Comparison of ENCODE assay signal across 23 cellular contexts in genomic region chr15:74262635-74263034, GRCh38. TPM values are rescaled to one million over a fixed set of nuclear protein-coding genes. Genes with fewer than 3 reads are reported as not detected.
DNase-seq lines count a peak whose midpoint lies in the region; TF ChIP-seq lines count a peak whose summit lies in the region.
"Had no signal": no experiment of that assay in that cellular context is flagged by ENCODE, and none has a peak within 500 bp of the region (broad histone marks: within the 10 kb centered on the region; RNA-seq: fewer than 3 reads in every experiment).

No MANE protein-coding gene starts in this region.

- no peak overlapping the region for H3K4me2 ChIP-seq in neural cell (ENCODE audit: low read length)

- TF ChIP-seq RAD21 in neural cell (conservative IDR thresholded peaks at IDR 0.05), result no peak

- no peaks in the 10 kb centered on the region for H3K36me3 Mint-ChIP-seq in brain
- H3K36me3 Mint-ChIP-seq: CD8-positive, alpha-beta T cell had no signal

- TF ChIP-seq CTCF in brain (conservative IDR thresholded peaks at IDR 0.05) (no peak), neural cell (IDR thresholded peaks at IDR 0.05; ENCODE audit: poor library complexity, severe bottlenecking) (no peak), GM10266 (IDR thresholded peaks at IDR 0.05; ENCODE audit: control insufficient read depth, insufficient read depth, low read depth, missing control alignments) (no peak), left ventricle myocardium inferior (IDR thresholded peaks at IDR 0.05; ENCODE audit: borderline replicate concordance) (no peak)

- no peaks in the 10 kb centered on the region for H3K9me3 ChIP-seq in neural cell (ENCODE audit: low read length)
- H3K9me3 ChIP-seq in left ventricle myocardium inferior (replicated peaks), result no peaks in the 10 kb centered on the region
- H3K9me3 ChIP-seq: MG63 had no signal

- H3F3A ChIP-seq in neural cell (ENCODE audit: insufficient read depth, low read length, poor library complexity, severe bottlenecking), result peaks cover 4% of the 10 kb centered on the region

- no peaks in the 10 kb centered on the region for H3K79me2 ChIP-seq in neural cell (replicated peaks; ENCODE audit: insufficient read depth, low read length)

- H3K36me3 ChIP-seq in neural cell (ENCODE audit: insufficient read depth, low read length), result no peaks in the 10 kb centered on the region
- H3K36me3 ChIP-seq in left ventricle myocardium inferior, result no peaks in the 10 kb centered on the region
- H3K36me3 ChIP-seq: MG63 had no signal

- no peaks in the 10 kb centered on the region for H4K20me1 ChIP-seq in neural cell (ENCODE audit: insufficient read depth)

- DNase-seq in NCI-H1417 (lab: John Stamatoyannopoulos, UW), result peak in 2 of 3 experiments; percentile 60 to 93
- no peak for DNase-seq in NCI-H1417 treated with DMSO at 0.1 percent for 48 hours (lab: John Stamatoyannopoulos, UW)
- DNase-seq in NCI-H187 (lab: John Stamatoyannopoulos, UW), result peak; percentile 46 to 82
- no peak for DNase-seq in GM10266 (ENCODE audit: extremely low spot score)
- DNase-seq in left ventricle myocardium inferior, result no peak
- DNase-seq: 8988T; C1 segment of cervical spinal cord; CD8-positive, alpha-beta T cell; HFFc6; MG63; NCI-H2171; NCI-H446 treated with DMSO at 0.1 percent for 48 hours; NCI-H526 treated with DMSO at 0.1 percent for 48 hours; SHP77 treated with DMSO at 0.1 percent for 48 hours had no signal

- intact Hi-C loops in left ventricle myocardium inferior (cut with micrococcal nuclease), result no loop called here

- peak overlapping the region; percentile 91 to 98 (median 96) for H3K27ac Mint-ChIP-seq in brain
- H3K27ac Mint-ChIP-seq: CD8-positive, alpha-beta T cell; HFFc6 had no signal

- peaks cover 79% of the 10 kb centered on the region for H3K4me1 Mint-ChIP-seq in brain

- peak overlapping the region; percentile 76 for H3K9ac ChIP-seq in neural cell (ENCODE audit: low read length)

- H3K27ac ChIP-seq in neural cell (ENCODE audit: low read length), result peak overlapping the region; percentile 99
- H3K27ac ChIP-seq in left ventricle myocardium inferior (replicated peaks), result no peak overlapping the region
- H3K27ac ChIP-seq: HL-60, RWPE1, SK-N-MC had no signal

- TF ChIP-seq EP300 in neural cell (conservative IDR thresholded peaks at IDR 0.05; ENCODE audit: poor library complexity, severe bottlenecking), result no peak

- no peak overlapping the region for H3K4me3 Mint-ChIP-seq in brain
- H3K4me3 Mint-ChIP-seq: CD8-positive, alpha-beta T cell; HFFc6 had no signal

- no peaks in the 10 kb centered on the region for H3K9me2 ChIP-seq in neural cell (ENCODE audit: insufficient read depth, low read length)

- peak overlapping the region; percentile 49 for H3K4me3 ChIP-seq in neural cell (ENCODE audit: low read length)
- H3K4me3 ChIP-seq in left ventricle myocardium inferior, result no peak overlapping the region
- H3K4me3 ChIP-seq: K562, MG63, SK-N-MC had no signal

- H3K9me3 Mint-ChIP-seq in brain, result peaks cover 0 to 5% (median 0%) of the 10 kb centered on the region in 5 experiments
- H3K9me3 Mint-ChIP-seq: CD8-positive, alpha-beta T cell; HFFc6 had no signal

- H3K27me3 ChIP-seq in neural cell (ENCODE audit: insufficient read depth, low read depth, low read length), result no peaks in the 10 kb centered on the region
- peaks cover 92% of the 10 kb centered on the region for H3K27me3 ChIP-seq in left ventricle myocardium inferior (ENCODE audit: low read depth)

- peaks cover 7% of the 10 kb centered on the region for H3K4me1 ChIP-seq in left ventricle myocardium inferior

- peaks cover 9% of the 10 kb centered on the region for H3K27me3 Mint-ChIP-seq in brain

- H2AFZ ChIP-seq in neural cell (ENCODE audit: low read depth, low read length), result no peak overlapping the region

TF ChIP-seq in neural cell, 6 proteins besides CTCF, POLR2A, EP300 and RAD21:
- TF ChIP-seq EZH2 (IDR thresholded peaks at IDR 0.05; ENCODE audit: borderline replicate concordance, insufficient read depth, low read length, poor library complexity, severe bottlenecking) (no peak), REST (IDR thresholded peaks at IDR 0.05; ENCODE audit: borderline replicate concordance) (no peak), SMC3 (conservative IDR thresholded peaks at IDR 0.05; ENCODE audit: poor library complexity) (no peak), MXI1 (conservative IDR thresholded peaks at IDR 0.05; ENCODE audit: poor library complexity, severe bottlenecking) (no peak), TAF1 (IDR thresholded peaks at IDR 0.05; ENCODE audit: low read depth) (no peak), POLR2AphosphoS5 (IDR thresholded peaks at IDR 0.05) (no peak)
TF ChIP-seq in neural cell: peak in this region for 0.

RNA-seq across cellular contexts. Expression of gene CCDC33, which starts 26.5 kb away (rescaled TPM):
- polyA plus RNA-seq in brain (ENCODE audit: insufficient read depth, low read depth, low replicate concordance) (0.46 TPM), neural cell (1.4 TPM in 2 replicates)
- polyA minus RNA-seq in neural cell, result 0.73 and 1.3 TPM in 2 replicates
- total RNA-seq in left ventricle myocardium inferior, result 0.11 TPM
- total RNA-seq: CD8-positive, alpha-beta T cell; HepG2; LHCN-M2; T-helper 2 cell treated with Interferon-gamma antibody and Interleukin-4, amounts not matched to agents 100 ng/mL and 5 ng/mL, for 36 hours had no signal

Comparison
In these comparisons a context has a peak if more than half of its experiments do, and no peak if none do; other contexts are left out.
1. DNase-seq: peak in NCI-H1417 (2 of 3) and NCI-H187 (2 of 2); none in NCI-H1417 treated with DMSO at 0.1 percent for 48 hours (single experiment), GM10266 (single experiment) and left ventricle myocardium inferior (single experiment).